In genomic region chr1:58465176-58465575, GRCh38 we compare ENCODE assay signal across 34 cellular contexts.
"Had no signal": no experiment of that assay in that cellular context is flagged by ENCODE, and none has a peak within 500 bp of the region (broad histone marks: within the 10 kb centered on the region; RNA-seq: fewer than 3 reads in every experiment).

No MANE protein-coding gene starts in this region.

- H3K36me3 ChIP-seq: MG63 had no signal

- H3K4me2 ChIP-seq: KMS-11 had no signal

- H3K27ac ChIP-seq: KMS-11 had no signal

- H3K4me3 ChIP-seq: MG63 had no signal

- H3K9me3 ChIP-seq: MG63 had no signal

- H3K27me3 ChIP-seq: MG63 had no signal

- DNase-seq: Karpas-422, Kasumi-1, KG1, MG63, MM.1S, MV-4-11, NCI-H1048, NCI-H1092, NCI-H1092 treated with DMSO at 0.1 percent for 48 hours, NCI-H1105, NCI-H1105 treated with DMSO at 0.1 percent for 48 hours, NCI-H1417, NCI-H1417 treated with DMSO at 0.1 percent for 48 hours, NCI-H1436, NCI-H1436 treated with DMSO at 0.1 percent for 48 hours, NCI-H146, NCI-H1694, NCI-H1694 treated with DMSO at 0.1 percent for 48 hours, NCI-H187, NCI-H187 treated with DMSO at 0.1 percent for 48 hours, NCI-H1930, NCI-H2029, NCI-H2029 treated with DMSO at 0.1 percent for 48 hours, NCI-H2081, NCI-H2081 treated with DMSO at 0.1 percent for 48 hours, NCI-H2107, NCI-H2171, NCI-H2171 treated with DMSO at 0.1 percent for 48 hours, NCI-H2227 treated with DMSO at 0.1 percent for 48 hours, NCI-H226, NCI-H345, NCI-H446, NCI-H446 treated with DMSO at 0.1 percent for 48 hours had no signal

- H3K9ac ChIP-seq: KMS-11 had no signal
